20 cellular contexts compared by ENCODE assay signal in genomic region chr1:207966521-207966920, GRCh38. TPM values are rescaled to one million over a fixed set of nuclear protein-coding genes. Genes with fewer than 3 reads are reported as not detected.
DNase-seq lines count a peak whose midpoint lies in the region.
"Had no signal": no experiment of that assay in that cellular context is flagged by ENCODE, and none has a peak within 500 bp of the region (broad histone marks: within the 10 kb centered on the region; RNA-seq: fewer than 3 reads in every experiment).

No MANE protein-coding gene starts in this region.

- H3K27ac ChIP-seq in GM23248, result no peak overlapping the region
- H3K27ac ChIP-seq: A549 had no signal

- H3K4me2 ChIP-seq in GM23248 (ENCODE audit: unreplicated experiment), result no peak overlapping the region
- H3K4me2 ChIP-seq: A549 had no signal

- no peaks in the 10 kb centered on the region for H3K9me2 ChIP-seq in GM23248 (ENCODE audit: insufficient read depth)

- H3K9ac ChIP-seq in GM23248, result no peak overlapping the region

- H2AFZ ChIP-seq in GM23248, result no peak overlapping the region

- no peaks in the 10 kb centered on the region for H3K36me3 ChIP-seq in GM23248 (ENCODE audit: low read depth)
- H3K36me3 ChIP-seq: HAP-1 had no signal

- peaks cover 23% of the 10 kb centered on the region for H3K4me1 ChIP-seq in GM23248 (ENCODE audit: insufficient read depth)

- H3F3A ChIP-seq in GM23248 (ENCODE audit: insufficient read depth), result peaks cover 25% of the 10 kb centered on the region

- in situ Hi-C loops in GM23248 (cut with MboI), result loop anchor here (5.0 kb wide), 1 partner anchor 79 kb away; no protein-coding TSS in a partner anchor

- no peaks in the 10 kb centered on the region for H3K79me2 ChIP-seq in GM23248 (ENCODE audit: insufficient read depth)

- no peak overlapping the region for H3K4me3 ChIP-seq in GM23248
- H3K4me3 ChIP-seq: A549, GM12878, HAP-1 had no signal

- 94 to 95% methylated on average over 5 of the region's 5 CpGs for WGBS in GM23248 (ENCODE audit: low coverage in 1 of 2, low lambda C conversion rate in 2 of 2, missing lambda C conversion rate in 2 of 2), 2 experiments

- no peaks in the 10 kb centered on the region for H4K20me1 ChIP-seq in GM23248 (ENCODE audit: insufficient read depth)

- no peaks in the 10 kb centered on the region for H3K9me3 ChIP-seq in GM23248 (ENCODE audit: low read depth)
- H3K9me3 ChIP-seq: A549, HAP-1 had no signal

- peak; percentile 24 for DNase-seq in GM23248
- DNase-seq in amniotic epithelial cell (ENCODE audit: low read depth), result peak; percentile 13
- DNase-seq in dermis blood vessel endothelial cell, result peak; percentile 82
- DNase-seq in kidney tubule cell (ENCODE audit: low spot score), result peak; percentile 5
- DNase-seq in NOMO-1 (lab: John Stamatoyannopoulos, UW; ENCODE audit: unreplicated experiment in 2 of 2), result no peak
- DNase-seq in NCI-H345 (lab: John Stamatoyannopoulos, UW), result no peak
- no peak for DNase-seq in NCI-H1048 (lab: John Stamatoyannopoulos, UW)
- DNase-seq: 8988T; ACHN; C1 segment of cervical spinal cord; CD4-positive, alpha-beta memory T cell; COR-L47; DMS153; DND-41; GDM1; GOT3; HFFc6 had no signal

- no peaks in the 10 kb centered on the region for H3K27me3 ChIP-seq in GM23248 (replicated peaks; ENCODE audit: insufficient read depth)

RNA-seq across cellular contexts. Expression of gene CD34, which starts 55.6 kb away (rescaled TPM):
- not detected in 2 replicates for total RNA-seq in GM23248 (2014; rRNA removed; shearing (Covaris generic))
- polyA plus RNA-seq in GM23248 (2016; fragmentation: Nextera tagmentation; extraction: Ambion mirVana), result 0.24 and 0.34 TPM in 2 replicates
- total RNA-seq in dermis blood vessel endothelial cell, result 62.4 and 126 TPM in 2 replicates
- polyA plus RNA-seq: CD4-positive, alpha-beta memory T cell had no signal

Comparison
In these comparisons a context has a peak if more than half of its experiments do, and no peak if none do; other contexts are left out.
1. DNase-seq: peak in GM23248 (single experiment), amniotic epithelial cell (single experiment), dermis blood vessel endothelial cell (single experiment) and kidney tubule cell (single experiment); none in NOMO-1 (0 of 2), NCI-H345 (single experiment) and NCI-H1048 (single experiment).
2. RNA of gene CD34, which starts 55.6 kb away (total RNA-seq): 62.4 to 126 TPM in dermis blood vessel endothelial cell; not detected in GM23248; every median in the first group is over 10 times any median in the second.